ENCODE assay signal across 8 cellular contexts in the genomic region with DNA sequence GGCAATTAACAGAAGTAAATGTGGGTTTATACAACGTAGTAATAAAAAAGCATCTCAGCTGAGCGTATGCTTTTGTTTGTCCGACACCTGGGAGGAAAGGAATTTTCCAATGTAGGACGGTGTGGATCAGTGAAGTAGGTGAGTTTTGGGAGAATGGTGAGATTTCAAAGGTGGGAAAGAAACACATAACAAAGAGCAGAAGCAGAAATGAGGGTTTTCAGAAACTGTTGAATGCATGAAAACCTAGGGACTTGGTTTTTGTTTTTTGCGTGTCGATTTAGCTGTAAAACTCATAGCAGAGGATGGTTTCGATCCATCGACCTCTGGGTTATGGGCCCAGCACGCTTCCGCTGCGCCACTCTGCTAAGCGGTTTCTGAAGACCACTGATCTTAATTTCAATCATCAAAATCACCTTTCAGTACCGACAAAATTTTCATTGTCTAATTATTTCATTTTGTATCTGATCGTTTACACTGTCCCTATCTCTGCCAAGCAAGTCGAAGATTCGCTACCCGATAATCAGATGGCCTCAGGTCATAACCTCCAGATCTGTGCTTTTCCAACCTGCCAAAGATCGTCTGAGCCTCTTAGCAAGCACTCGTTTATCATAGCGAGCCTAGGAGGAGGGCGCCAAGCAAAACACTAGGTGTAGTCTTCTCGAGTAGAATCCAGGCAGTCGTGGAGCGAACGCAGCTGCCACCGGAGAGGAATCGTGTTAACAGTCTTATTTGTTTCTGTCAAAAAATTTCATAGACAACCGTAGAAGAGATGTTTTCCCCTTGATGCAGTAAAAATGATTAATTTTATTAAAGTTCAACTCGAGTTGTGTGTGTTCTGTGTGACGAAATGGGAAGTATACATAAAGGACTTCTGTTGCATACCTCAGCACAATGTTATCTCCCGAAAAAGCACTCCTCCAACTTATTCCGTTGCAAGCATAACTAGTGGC. TPM values are rescaled to one million over a fixed set of nuclear protein-coding genes. Genes with fewer than 3 reads are reported as not detected.
DNase-seq lines count a peak whose midpoint lies in the region; ATAC-seq and TF ChIP-seq lines count a peak whose summit lies in the region.

No MANE protein-coding gene starts in this region.

- no peak for TF ChIP-seq RAD21 in Ishikawa (IDR thresholded peaks at IDR 0.05; ENCODE audit: low read depth)

- no peaks in the 10 kb centered on the region for H3K9me2 ChIP-seq in Karpas-422 (replicated peaks; ENCODE audit: insufficient read depth, low read length)

- ATAC-seq in natural killer cell, result peak in 1 of 3 donors; percentile 31

- peaks cover 10% of the 10 kb centered on the region for H3K9me3 Mint-ChIP-seq in T-helper 2 cell treated with Interferon-gamma antibody and Interleukin-4, amounts not matched to agents 5 μg/mL and 100 μg/mL, for 36 hours
- H3K9me3 Mint-ChIP-seq in natural killer cell, result peaks cover 0 to 2% of the 10 kb centered on the region in 2 donors

- H3K36me3 Mint-ChIP-seq in T-helper 2 cell treated with Interferon-gamma antibody and Interleukin-4, amounts not matched to agents 5 μg/mL and 100 μg/mL, for 36 hours (ENCODE audit: low read depth), result no peaks in the 10 kb centered on the region
- no peaks in the 10 kb centered on the region for H3K36me3 Mint-ChIP-seq in natural killer cell

- peaks cover 27% of the 10 kb centered on the region for H3K27me3 Mint-ChIP-seq in T-helper 2 cell treated with Interferon-gamma antibody and Interleukin-4, amounts not matched to agents 5 μg/mL and 100 μg/mL, for 36 hours (ENCODE audit: low read depth)
- peaks cover 26 to 65% of the 10 kb centered on the region in 2 donors for H3K27me3 Mint-ChIP-seq in natural killer cell (ENCODE audit: low read depth in 2 of 2)

- no peak for TF ChIP-seq POLR2A in transverse colon (IDR thresholded peaks at IDR 0.05)

- H3K79me2 ChIP-seq in Karpas-422 (ENCODE audit: low read length), result no peaks in the 10 kb centered on the region

- peak overlapping the region; percentile 65 for H3K27ac Mint-ChIP-seq in T-helper 2 cell treated with Interferon-gamma antibody and Interleukin-4, amounts not matched to agents 5 μg/mL and 100 μg/mL, for 36 hours
- H3K27ac Mint-ChIP-seq in natural killer cell, result peak overlapping the region; percentile 47 to 84

- H3K4me1 Mint-ChIP-seq in T-helper 2 cell treated with Interferon-gamma antibody and Interleukin-4, amounts not matched to agents 5 μg/mL and 100 μg/mL, for 36 hours (ENCODE audit: low read depth), result peaks cover 9% of the 10 kb centered on the region
- H3K4me1 Mint-ChIP-seq in natural killer cell, result peaks cover 0 to 10% of the 10 kb centered on the region in 2 donors

- H3K4me3 Mint-ChIP-seq in T-helper 2 cell treated with Interferon-gamma antibody and Interleukin-4, amounts not matched to agents 5 μg/mL and 100 μg/mL, for 36 hours, result peak overlapping the region; percentile 83
- peak overlapping the region; percentile 54 for H3K4me3 Mint-ChIP-seq in natural killer cell

- DNase-seq in DMS79 treated with DMSO at 0.1 percent for 48 hours (lab: John Stamatoyannopoulos, UW), result peak; percentile 31
- DNase-seq in T-helper 2 cell treated with Interferon-gamma antibody and Interleukin-4, amounts not matched to agents 5 μg/mL and 100 μg/mL, for 36 hours (ENCODE audit: low spot score), result peak; percentile 15
- DNase-seq in cerebellar cortex (ENCODE audit: low spot score), result peak; percentile 83
- DNase-seq in natural killer cell, result no peak
- DNase-seq in transverse colon, result no peak
- no peak for DNase-seq in COLO668 (lab: John Stamatoyannopoulos, UW; ENCODE audit: unreplicated experiment)
- no peak for DNase-seq in Karpas-422

- no peaks in the 10 kb centered on the region for H3K4me1 ChIP-seq in transverse colon
- no peaks in the 10 kb centered on the region for H3K4me1 ChIP-seq in Karpas-422 (ENCODE audit: low read length)

- H3K9ac ChIP-seq in Karpas-422 (ENCODE audit: low read length), result no peak overlapping the region

- in situ Hi-C loops in transverse colon (cut with MboI; ENCODE audit: low pct_ligation_motif_present in 1 of 4, low pct_unique_long_range_greater_than_20kb in 1 of 4, low sequenced_read_pairs in 3 of 4), result no loop called here

- H2AFZ ChIP-seq in Karpas-422 (ENCODE audit: low read length), result no peak overlapping the region

- H3K27ac ChIP-seq in transverse colon, result no peak overlapping the region
- no peak overlapping the region for H3K27ac ChIP-seq in Karpas-422 (ENCODE audit: low read length)

- no peaks in the 10 kb centered on the region for H4K20me1 ChIP-seq in Karpas-422 (ENCODE audit: insufficient read depth, low read depth, low read length)

- no peaks in the 10 kb centered on the region for H3K9me3 ChIP-seq in transverse colon
- H3K9me3 ChIP-seq in Karpas-422 (ENCODE audit: low read length), result no peaks in the 10 kb centered on the region

- H3K4me2 ChIP-seq in Karpas-422 (ENCODE audit: low read depth, low read length, poor library complexity, severe bottlenecking), result no peak overlapping the region

- TF ChIP-seq CTCF in natural killer cell (IDR thresholded peaks at IDR 0.05), result no peak
- TF ChIP-seq CTCF in transverse colon (IDR thresholded peaks at IDR 0.05), result no peak

- intact Hi-C loops in natural killer cell (cut with micrococcal nuclease) (no loop called here), transverse colon (cut with DNase I; ENCODE audit: low total_unique reads) (no loop called here)

- H3K4me3 ChIP-seq in transverse colon (no peak overlapping the region), Karpas-422 (ENCODE audit: low read length) (no peak overlapping the region)

- H3K27me3 ChIP-seq in transverse colon (peaks cover 63% of the 10 kb centered on the region), Karpas-422 (ENCODE audit: low read length) (no peaks in the 10 kb centered on the region)

- WGBS in transverse colon (ENCODE audit: low coverage in 1 of 2), 2 donors, result 16 to 24% methylated on average over 9 to 32 of the region's 32 CpGs

- no peak for TF ChIP-seq EP300 in Ishikawa (IDR thresholded peaks at IDR 0.05; ENCODE audit: borderline replicate concordance)
- no peak for TF ChIP-seq EP300 in transverse colon (IDR thresholded peaks at IDR 0.05; ENCODE audit: low read depth)

- H3K36me3 ChIP-seq in transverse colon, result no peaks in the 10 kb centered on the region
- H3K36me3 ChIP-seq in Karpas-422 (ENCODE audit: insufficient read depth, low read length), result no peaks in the 10 kb centered on the region

TF ChIP-seq in Ishikawa, 13 proteins besides CTCF, POLR2A, EP300 and RAD21:
- no peak for TF ChIP-seq TAF1 (IDR thresholded peaks at IDR 0.05; ENCODE audit: low read depth)
- no peak for TF ChIP-seq EGR1 (IDR thresholded peaks at IDR 0.05)
- peak; percentile 85 for TF ChIP-seq TEAD4 (IDR thresholded peaks at IDR 0.05)
- no peak for TF ChIP-seq REST (IDR thresholded peaks at IDR 0.05; ENCODE audit: low read depth)
- no peak for TF ChIP-seq FOXM1 (IDR thresholded peaks at IDR 0.05; ENCODE audit: borderline replicate concordance, low read depth)
- peak; percentile 18; the same call in 1 of the 2 replicates for TF ChIP-seq CEBPB (IDR thresholded peaks at IDR 0.05)
- TF ChIP-seq, protein P1, sequence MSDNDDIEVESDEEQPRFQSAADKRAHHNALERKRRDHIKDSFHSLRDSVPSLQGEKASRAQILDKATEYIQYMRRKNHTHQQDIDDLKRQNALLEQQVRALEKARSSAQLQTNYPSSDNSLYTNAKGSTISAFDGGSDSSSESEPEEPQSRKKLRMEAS (IDR thresholded peaks at IDR 0.05), result no peak
- no peak for TF ChIP-seq YY1 (IDR thresholded peaks at IDR 0.05; ENCODE audit: low read depth)
- TF ChIP-seq, protein P2, sequence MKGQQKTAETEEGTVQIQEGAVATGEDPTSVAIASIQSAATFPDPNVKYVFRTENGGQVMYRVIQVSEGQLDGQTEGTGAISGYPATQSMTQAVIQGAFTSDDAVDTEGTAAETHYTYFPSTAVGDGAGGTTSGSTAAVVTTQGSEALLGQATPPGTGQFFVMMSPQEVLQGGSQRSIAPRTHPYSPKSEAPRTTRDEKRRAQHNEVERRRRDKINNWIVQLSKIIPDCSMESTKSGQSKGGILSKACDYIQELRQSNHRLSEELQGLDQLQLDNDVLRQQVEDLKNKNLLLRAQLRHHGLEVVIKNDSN (IDR thresholded peaks at IDR 0.05), result peak; percentile 25; the same call in 1 of the 2 replicates
TF ChIP-seq in Ishikawa: peak in this region for 3.

RNA-seq across cellular contexts. Expression of gene POM121L2, which starts 20.9 kb away (rescaled TPM):
- not detected for total RNA-seq in natural killer cell
- not detected for total RNA-seq in transverse colon
- not detected in 2 replicates for total RNA-seq in Karpas-422 (2014; rRNA removed; shearing (Covaris generic); ENCODE audit: low replicate concordance)

RNA-seq across cellular contexts. Expression of gene ZNF391, which starts 55.6 kb away (rescaled TPM):
- total RNA-seq in natural killer cell (under 1 TPM; 0.18 to 0.83 (median 0.19) TPM), transverse colon (1 to 10 TPM in 2 of 4 donors, under 1 TPM in 1, not detected in 1; 0.75 to 2.4 (median 1.2) TPM)
- 0.47 and 1.5 TPM in 2 replicates for total RNA-seq in Karpas-422 (2014; rRNA removed; shearing (Covaris generic); ENCODE audit: low replicate concordance)

Comparison
In these comparisons a context has a peak if more than half of its experiments do, and no peak if none do; other contexts are left out.
1. DNase-seq: peak in DMS79 treated with DMSO at 0.1 percent for 48 hours (single experiment), T-helper 2 cell treated with Interferon-gamma antibody and Interleukin-4, amounts not matched to agents 5 μg/mL and 100 μg/mL, for 36 hours (single experiment) and cerebellar cortex (single experiment); none in natural killer cell (single experiment), transverse colon (single experiment), COLO668 (single experiment) and Karpas-422 (single experiment).